ENCODE assay signal across 1 cellular context in the genomic region with DNA sequence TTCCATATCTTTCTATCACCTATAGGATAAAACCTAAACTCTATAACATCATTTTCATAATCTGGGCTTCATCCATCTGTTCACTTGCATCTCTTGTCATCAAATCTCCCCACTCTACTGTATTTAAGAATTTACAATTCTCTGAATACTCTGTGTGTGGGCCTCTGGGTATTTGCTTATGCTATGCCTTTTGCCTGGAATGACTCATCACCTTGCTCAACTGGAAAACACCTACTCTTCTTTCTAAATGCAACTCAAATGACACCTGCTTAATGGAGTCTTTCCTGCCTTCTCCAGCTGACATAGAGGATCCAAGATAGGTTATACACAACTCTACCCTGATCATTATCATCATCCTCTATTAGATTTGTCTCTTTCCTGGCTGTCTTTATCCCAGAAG.
TF ChIP-seq lines count a peak whose summit lies in the region.

No MANE protein-coding gene starts in this region.

TF ChIP-seq in GM23338, 12 proteins besides CTCF, POLR2A, EP300 and RAD21 (continued from another document):
- TF ChIP-seq ZNF462 (CRISPR knock-in tag; IDR thresholded peaks at IDR 0.05) (no peak), NANOG (IDR thresholded peaks at IDR 0.05; ENCODE audit: borderline replicate concordance) (no peak)
- TF ChIP-seq, protein P1, sequence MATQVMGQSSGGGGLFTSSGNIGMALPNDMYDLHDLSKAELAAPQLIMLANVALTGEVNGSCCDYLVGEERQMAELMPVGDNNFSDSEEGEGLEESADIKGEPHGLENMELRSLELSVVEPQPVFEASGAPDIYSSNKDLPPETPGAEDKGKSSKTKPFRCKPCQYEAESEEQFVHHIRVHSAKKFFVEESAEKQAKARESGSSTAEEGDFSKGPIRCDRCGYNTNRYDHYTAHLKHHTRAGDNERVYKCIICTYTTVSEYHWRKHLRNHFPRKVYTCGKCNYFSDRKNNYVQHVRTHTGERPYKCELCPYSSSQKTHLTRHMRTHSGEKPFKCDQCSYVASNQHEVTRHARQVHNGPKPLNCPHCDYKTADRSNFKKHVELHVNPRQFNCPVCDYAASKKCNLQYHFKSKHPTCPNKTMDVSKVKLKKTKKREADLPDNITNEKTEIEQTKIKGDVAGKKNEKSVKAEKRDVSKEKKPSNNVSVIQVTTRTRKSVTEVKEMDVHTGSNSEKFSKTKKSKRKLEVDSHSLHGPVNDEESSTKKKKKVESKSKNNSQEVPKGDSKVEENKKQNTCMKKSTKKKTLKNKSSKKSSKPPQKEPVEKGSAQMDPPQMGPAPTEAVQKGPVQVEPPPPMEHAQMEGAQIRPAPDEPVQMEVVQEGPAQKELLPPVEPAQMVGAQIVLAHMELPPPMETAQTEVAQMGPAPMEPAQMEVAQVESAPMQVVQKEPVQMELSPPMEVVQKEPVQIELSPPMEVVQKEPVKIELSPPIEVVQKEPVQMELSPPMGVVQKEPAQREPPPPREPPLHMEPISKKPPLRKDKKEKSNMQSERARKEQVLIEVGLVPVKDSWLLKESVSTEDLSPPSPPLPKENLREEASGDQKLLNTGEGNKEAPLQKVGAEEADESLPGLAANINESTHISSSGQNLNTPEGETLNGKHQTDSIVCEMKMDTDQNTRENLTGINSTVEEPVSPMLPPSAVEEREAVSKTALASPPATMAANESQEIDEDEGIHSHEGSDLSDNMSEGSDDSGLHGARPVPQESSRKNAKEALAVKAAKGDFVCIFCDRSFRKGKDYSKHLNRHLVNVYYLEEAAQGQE (IDR thresholded peaks at IDR 0.05; ENCODE audit: unreplicated experiment), result no peak
